ENCODE assay signal across 21 cellular contexts in the genomic region with DNA sequence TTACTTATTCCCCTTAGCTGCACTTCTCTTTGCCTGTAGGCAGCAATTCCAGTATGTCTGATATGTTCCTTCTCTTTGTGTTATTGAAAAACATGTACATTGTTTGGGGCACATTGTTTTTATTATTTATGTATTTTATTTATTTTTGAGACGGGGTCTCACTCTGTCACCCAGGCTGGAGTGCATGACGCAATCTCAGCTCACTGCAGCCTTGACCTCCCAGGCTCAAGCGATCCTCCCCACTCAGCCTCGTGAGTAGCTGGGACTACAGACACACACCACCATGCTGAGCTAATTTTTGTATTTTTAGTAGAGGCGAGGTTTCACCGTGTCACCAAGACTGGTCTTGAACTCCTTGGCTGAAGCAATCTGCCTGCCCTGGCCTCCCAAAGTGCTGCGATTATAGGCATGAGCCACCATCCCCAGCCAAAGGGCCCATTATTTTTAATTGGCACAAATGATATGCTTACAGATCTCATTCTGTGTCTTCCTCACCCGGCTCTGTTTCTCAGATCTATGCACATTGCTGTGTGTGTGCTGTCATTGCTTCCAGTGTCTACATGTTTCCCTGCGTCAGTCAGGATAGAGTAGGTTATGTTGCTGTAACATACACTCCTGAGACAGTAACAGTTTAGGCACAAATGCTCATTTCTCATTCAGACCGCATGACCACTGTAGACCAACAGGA. TPM values are rescaled to one million over a fixed set of nuclear protein-coding genes. Genes with fewer than 3 reads are reported as not detected.
DNase-seq lines count a peak whose midpoint lies in the region; ATAC-seq, FAIRE-seq and TF ChIP-seq lines count a peak whose summit lies in the region.
"Had no signal": no experiment of that assay in that cellular context is flagged by ENCODE, and none has a peak within 500 bp of the region (broad histone marks: within the 10 kb centered on the region; RNA-seq: fewer than 3 reads in every experiment).

No MANE protein-coding gene starts in this region.

- TF ChIP-seq CTCF in chondrocyte (IDR thresholded peaks at IDR 0.05) (no peak), osteoblast (IDR thresholded peaks at IDR 0.05; ENCODE audit: extremely low read depth, low read depth, low read length) (no peak)

- no peaks in the 10 kb centered on the region for H3K4me1 Mint-ChIP-seq in chondrocyte (ENCODE audit: low read depth)
- H3K4me1 Mint-ChIP-seq in T-cell, result no peaks in the 10 kb centered on the region
- H3K4me1 Mint-ChIP-seq: CD4-positive, CD25-positive, alpha-beta regulatory T cell; CD8-positive, alpha-beta memory T cell had no signal

- H4K20me1 ChIP-seq in BLaER1 (no peaks in the 10 kb centered on the region), osteoblast (ENCODE audit: insufficient read depth, low read length) (no peaks in the 10 kb centered on the region)

- no peaks in the 10 kb centered on the region for H3K27me3 Mint-ChIP-seq in chondrocyte (ENCODE audit: low read depth)
- H3K27me3 Mint-ChIP-seq in T-cell, result peaks cover 9 to 15% of the 10 kb centered on the region in 2 donors

- H3K4me2 ChIP-seq in BLaER1 (peak overlapping the region; percentile 47), osteoblast (ENCODE audit: insufficient read depth, low read length) (no peak overlapping the region)

- H3K9me3 ChIP-seq in BLaER1, result no peaks in the 10 kb centered on the region
- no peaks in the 10 kb centered on the region for H3K9me3 ChIP-seq in osteoblast (ENCODE audit: low read depth, low read length)
- H3K9me3 ChIP-seq: HAP-1 had no signal

- H3K36me3 ChIP-seq in BLaER1, result no peaks in the 10 kb centered on the region
- no peaks in the 10 kb centered on the region for H3K36me3 ChIP-seq in osteoblast (ENCODE audit: insufficient read depth, low read length)
- H3K36me3 ChIP-seq: HAP-1 had no signal

- peak overlapping the region; percentile 40; the same call in 1 of the 2 replicates for H3K9ac ChIP-seq in BLaER1
- H3K9ac ChIP-seq: GM23248 had no signal

- no peak for DNase-seq in HTR-8/SVneo (ENCODE audit: insufficient read length, low spot score)
- DNase-seq in chondrocyte (ENCODE audit: low spot score), result no peak
- peak; percentile 13 for DNase-seq in osteoblast (ENCODE audit: insufficient read length, low spot score, missing footprints)
- DNase-seq in T-cell, result no peak
- no peak for DNase-seq in posterior vena cava (ENCODE audit: low spot score)
- DNase-seq: 8988T; C1 segment of cervical spinal cord; CD4-positive, CD25-positive, alpha-beta regulatory T cell; CD8-positive, alpha-beta memory T cell; COR-L47; DMS 273 treated with DMSO at 0.1 percent for 48 hours; DMS53; DND-41; EL; GM23248 had no signal

- H3K27me3 ChIP-seq in BLaER1, result no peaks in the 10 kb centered on the region
- peaks cover 6% of the 10 kb centered on the region for H3K27me3 ChIP-seq in osteoblast (ENCODE audit: insufficient read depth, low read length)

- no peaks in the 10 kb centered on the region for H3K36me3 Mint-ChIP-seq in chondrocyte (ENCODE audit: low read depth)
- no peaks in the 10 kb centered on the region for H3K36me3 Mint-ChIP-seq in T-cell
- H3K36me3 Mint-ChIP-seq: CD4-positive, CD25-positive, alpha-beta regulatory T cell; IgD-negative memory B cell had no signal

- H3K4me3 ChIP-seq in BLaER1, result no peak overlapping the region
- H3K4me3 ChIP-seq in osteoblast (ENCODE audit: insufficient read depth, low read length), result no peak overlapping the region
- H3K4me3 ChIP-seq: GM12878, GM23248, HAP-1 had no signal

- ATAC-seq in HG02571 (IDR thresholded peaks at IDR 0.05; ENCODE audit: unreplicated experiment) (no peak), T-cell (replicated peaks in 1 of 4) (no peak)
- ATAC-seq: GM12878 had no signal

- CTCF ChIA-PET in T-cell (lab: Charles Lee), result no interaction called here

- POLR2A ChIA-PET in T-cell (lab: Charles Lee), result no interaction called here

- H3K4me3 Mint-ChIP-seq in chondrocyte (ENCODE audit: unreplicated experiment) (no peak overlapping the region), T-cell (no peak overlapping the region)
- H3K4me3 Mint-ChIP-seq: CD4-positive, CD25-positive, alpha-beta regulatory T cell; CD8-positive, alpha-beta memory T cell; IgD-negative memory B cell had no signal

- peaks cover 26% of the 10 kb centered on the region for H3K4me1 ChIP-seq in BLaER1
- H3K4me1 ChIP-seq in osteoblast (ENCODE audit: insufficient read depth, low read length), result no peaks in the 10 kb centered on the region
- H3K4me1 ChIP-seq: HAP-1 had no signal

- H3K9me3 Mint-ChIP-seq in chondrocyte (ENCODE audit: low read depth) (no peaks in the 10 kb centered on the region), T-cell (no peaks in the 10 kb centered on the region)
- H3K9me3 Mint-ChIP-seq: CD4-positive, CD25-positive, alpha-beta regulatory T cell; CD8-positive, alpha-beta memory T cell; IgD-negative memory B cell had no signal

- no peaks in the 10 kb centered on the region for H3K79me2 ChIP-seq in osteoblast (ENCODE audit: insufficient read depth, low read length)

- H3K27ac Mint-ChIP-seq in chondrocyte (ENCODE audit: unreplicated experiment) (peak overlapping the region; percentile 14), T-cell (no peak overlapping the region)
- H3K27ac Mint-ChIP-seq: CD8-positive, alpha-beta memory T cell; IgD-negative memory B cell had no signal

- H2AFZ ChIP-seq in osteoblast (ENCODE audit: low read length), result no peak overlapping the region
- H2AFZ ChIP-seq: GM23248 had no signal

- intact Hi-C loops in posterior vena cava (cut with DNase I), result no loop called here

- H3K27ac ChIP-seq in BLaER1 (peak overlapping the region; percentile 47; the same call in 1 of the 2 replicates), osteoblast (ENCODE audit: low read depth, low read length) (no peak overlapping the region)
- H3K27ac ChIP-seq: GM23248, HL-60 had no signal

- FAIRE-seq in HTR-8/SVneo (lab: Jason Lieb, UNC), result peak; percentile 95
- FAIRE-seq: GM12878 had no signal

RNA-seq across cellular contexts. Expression of a gene that starts 54.1 kb away (rescaled TPM):
- total RNA-seq in chondrocyte, result 37.6 to 53.1 TPM (median 37.6 TPM) in 3 replicates
- total RNA-seq in osteoblast, result 41.3 and 46.7 TPM in 2 replicates
- total RNA-seq in T-cell, result 10 to 100 TPM; 72.6 to 95.4 (median 90.4) TPM
- total RNA-seq in posterior vena cava, result 10 to 100 TPM; 25.9 to 28.2 TPM
